19 cellular contexts compared by ENCODE assay signal in the genomic region with DNA sequence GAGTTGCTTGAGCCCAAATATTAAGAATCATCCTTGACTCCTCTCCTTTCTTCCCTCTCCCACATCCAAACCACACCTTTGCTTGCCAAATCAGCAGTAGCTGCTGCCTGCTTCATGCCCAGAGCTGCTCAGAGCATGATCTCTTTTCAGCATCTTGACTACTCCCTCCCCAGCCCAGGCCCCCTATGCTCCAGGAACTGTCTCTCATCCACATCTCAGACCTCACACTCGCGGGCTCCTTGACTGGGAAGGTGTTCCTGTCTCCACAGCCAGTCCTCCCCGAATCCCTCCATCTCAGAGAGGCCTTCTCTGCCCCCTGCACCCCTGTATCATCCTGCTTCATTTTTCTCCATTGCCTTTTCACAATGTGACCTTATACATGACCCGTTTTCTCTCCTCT.
DNase-seq lines count a peak whose midpoint lies in the region; ATAC-seq and TF ChIP-seq lines count a peak whose summit lies in the region.
"Had no signal": no experiment of that assay in that cellular context is flagged by ENCODE, and none has a peak within 500 bp of the region (broad histone marks: within the 10 kb centered on the region; RNA-seq: fewer than 3 reads in every experiment).

No MANE protein-coding gene starts in this region.

- peaks cover 0 to 21% (median 5%) of the 10 kb centered on the region in 7 donors for H3K27me3 ChIP-seq in heart right ventricle
- H3K27me3 ChIP-seq in upper lobe of right lung = no peaks in the 10 kb centered on the region
- H3K27me3 ChIP-seq in smooth muscle cell (ENCODE audit: low read depth) = peaks cover 5% of the 10 kb centered on the region

- peaks cover 0 to 20% (median 0%) of the 10 kb centered on the region in 9 donors for H3K4me1 ChIP-seq in heart right ventricle
- H3K4me1 ChIP-seq in upper lobe of right lung = no peaks in the 10 kb centered on the region
- no peaks in the 10 kb centered on the region for H3K4me1 ChIP-seq in smooth muscle cell (ENCODE audit: low read depth)

- peaks cover 35% of the 10 kb centered on the region for H3K36me3 Mint-ChIP-seq in activated CD8-positive, alpha-beta memory T cell treated with anti-CD3 and anti-CD28 coated beads, Interleukin-2, amount 10 ng/mL, durations not matched to agents 7 days and 5 days

- no peak overlapping the region for H2AFZ ChIP-seq in smooth muscle cell (ENCODE audit: low read depth)

- peaks cover 8% of the 10 kb centered on the region for H3K9me3 Mint-ChIP-seq in activated CD8-positive, alpha-beta memory T cell treated with anti-CD3 and anti-CD28 coated beads, Interleukin-2, amount 10 ng/mL, durations not matched to agents 7 days and 5 days (ENCODE audit: low read depth)

- H3K4me3 ChIP-seq in heart right ventricle = no peak overlapping the region
- H3K4me3 ChIP-seq in upper lobe of right lung = no peak overlapping the region
- no peak overlapping the region for H3K4me3 ChIP-seq in smooth muscle cell
- H3K4me3 ChIP-seq: BLaER1 treated with 17β-estradiol and CSF1 and Interleukin-3, amounts not matched to agents 10 nM and 100 nM; GM12878 had no signal

- CTCF ChIA-PET in activated CD8-positive, alpha-beta memory T cell treated with anti-CD3 and anti-CD28 coated beads, Interleukin-2, amount 10 ng/mL, durations not matched to agents 7 days and 5 days (lab: Charles Lee) = interaction anchor here (1.3 to 2.3 kb wide), 2 partner anchors 22 to 61 kb away, joined by 3 to 5 read pairs; no protein-coding TSS in a partner anchor

- ATAC-seq in Right ventricle myocardium superior (ENCODE audit: poor library complexity) (no peak), heart right ventricle (no peak), left lobe of liver (no peak), upper lobe of right lung (no peak), HG02885 (IDR thresholded peaks at IDR 0.05; ENCODE audit: poor library complexity, unreplicated experiment) (no peak)
- no peak for ATAC-seq in activated CD8-positive, alpha-beta memory T cell treated with anti-CD3 and anti-CD28 coated beads, Interleukin-2, amount 10 ng/mL, durations not matched to agents 7 days and 5 days
- ATAC-seq: HepG2 had no signal

- intact Hi-C loops in Right ventricle myocardium superior (cut with DNase I) = no loop called here
- intact Hi-C loops in heart right ventricle (cut with DNase I) = no loop called here
- intact Hi-C loops in upper lobe of right lung (cut with DNase I) = no loop called here

- H3K27me3 Mint-ChIP-seq in activated CD8-positive, alpha-beta memory T cell treated with anti-CD3 and anti-CD28 coated beads, Interleukin-2, amount 10 ng/mL, durations not matched to agents 7 days and 5 days = peaks cover 28% of the 10 kb centered on the region

- H3K27ac Mint-ChIP-seq in activated CD8-positive, alpha-beta memory T cell treated with anti-CD3 and anti-CD28 coated beads, Interleukin-2, amount 10 ng/mL, durations not matched to agents 7 days and 5 days = no peak overlapping the region

- no peaks in the 10 kb centered on the region for H3F3A ChIP-seq in smooth muscle cell (ENCODE audit: low read depth)

- no peak for TF ChIP-seq CTCF in heart right ventricle (IDR thresholded peaks at IDR 0.05)
- no peak for TF ChIP-seq CTCF in upper lobe of right lung (IDR thresholded peaks at IDR 0.05)
- no peak for TF ChIP-seq CTCF in smooth muscle cell (IDR thresholded peaks at IDR 0.05; ENCODE audit: borderline replicate concordance, insufficient read depth, poor library complexity, severe bottlenecking)

- peaks cover 45% of the 10 kb centered on the region for H3K4me1 Mint-ChIP-seq in activated CD8-positive, alpha-beta memory T cell treated with anti-CD3 and anti-CD28 coated beads, Interleukin-2, amount 10 ng/mL, durations not matched to agents 7 days and 5 days

- H3K79me2 ChIP-seq in smooth muscle cell (ENCODE audit: low read depth) = no peaks in the 10 kb centered on the region

- DNase-seq in Right ventricle myocardium superior (peak; percentile 27), heart right ventricle (no peak), left lobe of liver (ENCODE audit: low spot score) (peak; percentile 28), upper lobe of right lung (peak; percentile 21), smooth muscle cell (lab: John Stamatoyannopoulos, UW; ENCODE audit: unreplicated experiment) (no peak)
- DNase-seq in activated CD8-positive, alpha-beta memory T cell treated with anti-CD3 and anti-CD28 coated beads, Interleukin-2, amount 10 ng/mL, durations not matched to agents 7 days and 5 days = peak; percentile 26
- DNase-seq: DMS53, EL, KBM-7, NCI-H1105, NCI-H2081 treated with DMSO at 0.1 percent for 48 hours, NCI-H510A, NCI-H774, SHP77 had no signal

- no peak overlapping the region for H3K4me2 ChIP-seq in smooth muscle cell

- peaks cover 0 to 18% (median 8%) of the 10 kb centered on the region in 11 donors for H3K9me3 ChIP-seq in heart right ventricle
- H3K9me3 ChIP-seq in upper lobe of right lung = no peaks in the 10 kb centered on the region
- H3K9me3 ChIP-seq in smooth muscle cell (replicated peaks; ENCODE audit: low read depth) = no peaks in the 10 kb centered on the region

- H3K36me3 ChIP-seq in heart right ventricle (no peaks in the 10 kb centered on the region), upper lobe of right lung (no peaks in the 10 kb centered on the region), smooth muscle cell (ENCODE audit: low read depth) (no peaks in the 10 kb centered on the region)
- H3K36me3 ChIP-seq: BLaER1 treated with 17β-estradiol and CSF1 and Interleukin-3, amounts not matched to agents 10 nM and 100 nM had no signal

- no peak overlapping the region for H3K4me3 Mint-ChIP-seq in activated CD8-positive, alpha-beta memory T cell treated with anti-CD3 and anti-CD28 coated beads, Interleukin-2, amount 10 ng/mL, durations not matched to agents 7 days and 5 days
- H3K4me3 Mint-ChIP-seq: CD8-positive, alpha-beta memory T cell had no signal

- 73 to 83% methylated on average over 4 of the region's 4 CpGs for WGBS in heart right ventricle, 2 donors
- 86% methylated on average over 4 of the region's 4 CpGs for WGBS in smooth muscle cell (ENCODE audit: low lambda C conversion rate)

- H4K20me1 ChIP-seq in smooth muscle cell (ENCODE audit: low read depth) = no peaks in the 10 kb centered on the region

- no peak overlapping the region for H3K9ac ChIP-seq in smooth muscle cell (ENCODE audit: low read depth)
- H3K9ac ChIP-seq: BLaER1 treated with 17β-estradiol and CSF1 and Interleukin-3, amounts not matched to agents 10 nM and 100 nM had no signal

- H3K27ac ChIP-seq in heart right ventricle (no peak overlapping the region), upper lobe of right lung (no peak overlapping the region), smooth muscle cell (ENCODE audit: low read depth) (no peak overlapping the region)
- H3K27ac ChIP-seq: BLaER1 treated with 17β-estradiol and CSF1 and Interleukin-3, amounts not matched to agents 10 nM and 100 nM had no signal

Comparison
In these comparisons a context has a peak if more than half of its experiments do, and no peak if none do; other contexts are left out.
1. DNase-seq: peak in Right ventricle myocardium superior (single experiment), activated CD8-positive, alpha-beta memory T cell treated with anti-CD3 and anti-CD28 coated beads, Interleukin-2, amount 10 ng/mL, durations not matched to agents 7 days and 5 days (single experiment), left lobe of liver (single experiment) and upper lobe of right lung (single experiment); none in heart right ventricle (0 of 2) and smooth muscle cell (single experiment).